In genomic region chr18:3193354-3193753, GRCh38 we compare ENCODE assay signal across 30 cellular contexts.
"Had no signal": no experiment of that assay in that cellular context is flagged by ENCODE, and none has a peak within 500 bp of the region (broad histone marks: within the 10 kb centered on the region; RNA-seq: fewer than 3 reads in every experiment).

No MANE protein-coding gene starts in this region.

- H3K4me3 ChIP-seq: colonic mucosa, gastroesophageal sphincter, heart left ventricle, hepatocyte, lung, mucosa of descending colon, pancreas, right atrium auricular region, smooth muscle cell, thoracic aorta, tibial nerve, upper lobe of left lung, uterus had no signal

- H3K36me3 ChIP-seq: colonic mucosa, neutrophil, upper lobe of left lung, uterus had no signal

- H3K4me1 ChIP-seq: colonic mucosa, pancreas, tibial nerve, upper lobe of left lung, uterus had no signal

- H3K9me3 ChIP-seq: colonic mucosa, gastroesophageal sphincter, heart left ventricle, mucosa of descending colon, neutrophil, pancreas, right atrium auricular region, thoracic aorta, tibial nerve, upper lobe of left lung, uterus had no signal

- H3K27me3 ChIP-seq: colonic mucosa, gastroesophageal sphincter, heart left ventricle, hepatocyte, neutrophil, pancreas, right atrium auricular region, tibial nerve, upper lobe of left lung, uterus had no signal

- DNase-seq: colonic mucosa; effector CD8-positive, alpha-beta T cell; endodermal cell; foreskin fibroblast; heart left ventricle; kidney; mucosa of descending colon; naive B cell; pancreas; stimulated activated CD4-positive, alpha-beta T cell treated with anti-CD3 and anti-CD28 coated beads, Interleukin-12 subunit alpha, Interleukin-12 subunit beta, amount 100 ng/mL, for 4 hours; stimulated activated CD4-positive, alpha-beta T cell treated with anti-CD3 and anti-CD28 coated beads, Interleukin-1b, Interleukin-23, amount 100 ng/mL, for 48 hours; stimulated activated CD4-positive, alpha-beta T cell treated with anti-CD3 and anti-CD28 coated beads, Interleukin-4, amount 100 ng/mL, for 1 hour; stimulated activated naive CD8-positive, alpha-beta T cell treated with anti-CD3 and anti-CD28 coated beads, Interleukin-15, Interleukin-2, amounts not matched to agents 100 U/mL and 50 U/mL, for 24 hours; substantia nigra; upper lobe of left lung; uterus had no signal

- H3K27ac ChIP-seq: colonic mucosa, epithelial cell of prostate, hepatocyte, neutrophil, pancreas, thoracic aorta, tibial nerve, upper lobe of left lung, uterus had no signal

- ATAC-seq: esophagus mucosa; gastroesophageal sphincter; heart left ventricle; left lobe of liver; mucosa of descending colon; natural killer cell treated with Interleukin-12 subunit alpha and Interleukin-12 subunit beta and Interleukin-15 and Interleukin-18, amount 100 ng/mL, for 72 hours; pancreas; sciatic nerve; stimulated activated effector memory CD8-positive, alpha-beta T cell treated with anti-CD3 and anti-CD28 coated beads, Interleukin-12 subunit alpha, Interleukin-12 subunit beta, amount 100 ng/mL, for 72 hours; stimulated activated naive CD8-positive, alpha-beta T cell treated with anti-CD3 and anti-CD28 coated beads, Interleukin-15, Interleukin-2, amounts not matched to agents 100 U/mL and 50 U/mL, for 24 hours had no signal
